10 cellular contexts compared by ENCODE assay signal in the genomic region with DNA sequence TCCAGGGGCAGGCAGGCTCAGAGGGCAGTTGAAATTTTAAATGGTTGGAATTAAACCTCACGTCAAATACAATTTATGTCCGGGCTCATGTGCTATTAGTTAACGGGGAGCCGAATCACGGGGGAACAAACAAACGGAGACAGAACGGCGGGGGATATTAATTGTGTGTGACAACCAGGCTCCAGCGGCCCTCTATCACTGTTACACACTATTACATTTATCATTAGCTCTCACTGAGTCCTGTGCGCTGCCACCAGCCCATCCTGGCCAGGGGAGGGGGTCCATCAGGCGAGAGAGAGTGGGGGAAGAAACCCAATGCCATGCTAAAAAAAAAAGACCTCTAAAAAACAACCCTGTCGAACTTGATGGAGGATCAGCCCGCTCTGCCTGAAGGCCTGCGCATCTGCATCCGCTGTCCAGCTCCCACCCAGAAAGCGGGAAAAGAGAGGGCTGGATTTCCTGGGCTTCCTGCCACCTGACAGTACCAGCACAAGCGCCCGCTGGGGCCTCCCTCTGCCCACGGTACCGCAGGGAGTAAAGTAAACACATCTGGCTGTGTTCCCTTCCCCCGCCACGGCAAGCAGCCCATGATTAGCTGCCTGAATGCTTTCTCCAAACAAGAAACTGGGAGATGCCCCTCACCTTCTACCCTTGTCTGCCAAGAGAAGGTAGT. TPM values are rescaled to one million over a fixed set of nuclear protein-coding genes. Genes with fewer than 3 reads are reported as not detected.
DNase-seq lines count a peak whose midpoint lies in the region; ATAC-seq and TF ChIP-seq lines count a peak whose summit lies in the region.
"Had no signal": no experiment of that assay in that cellular context is flagged by ENCODE, and none has a peak within 500 bp of the region (broad histone marks: within the 10 kb centered on the region; RNA-seq: fewer than 3 reads in every experiment).

No MANE protein-coding gene starts in this region.

- H3K4me1 ChIP-seq in HUES48 (ENCODE audit: control insufficient read depth, insufficient read depth, low read length) = peaks cover 26% of the 10 kb centered on the region
- H3K4me1 ChIP-seq in rectal smooth muscle tissue (ENCODE audit: control insufficient read depth, insufficient read depth, low read length) = peaks cover 3% of the 10 kb centered on the region

- ATAC-seq in activated naive CD4-positive, alpha-beta T cell treated with anti-CD3 and anti-CD28 coated beads, Interleukin-2, amount 50 U/mL, for 72 hours = no peak
- no peak for ATAC-seq in activated CD8-positive, alpha-beta T cell treated with anti-CD3 and anti-CD28 coated beads, Interleukin-2, amount 10 ng/mL, durations not matched to agents 7 days and 5 days
- ATAC-seq in HG03354 (IDR thresholded peaks at IDR 0.05; ENCODE audit: poor library complexity, severe bottlenecking, unreplicated experiment) = no peak

- H3K27ac ChIP-seq in HUES48 (ENCODE audit: low read depth, low read length) (peak overlapping the region; percentile 50), dorsolateral prefrontal cortex (peak overlapping the region in 43 of 59 donors; percentile 0 to 79 (median 53)), rectal smooth muscle tissue (ENCODE audit: low read depth, low read length) (peak overlapping the region; percentile 18)

- intact Hi-C loops in dorsolateral prefrontal cortex (cut with DNase I) (no loop called here), posterior vena cava (cut with DNase I) (loop anchor here in 1 of 2 donors (1.0 kb wide), 1 partner anchor 22 kb away; no protein-coding TSS in a partner anchor)

- H3K9ac ChIP-seq in HUES48 (ENCODE audit: low read depth, low read length) (no peak overlapping the region), rectal smooth muscle tissue (ENCODE audit: low read length) (no peak overlapping the region)

- H3K9me3 ChIP-seq in HUES48 (ENCODE audit: control insufficient read depth, insufficient read depth, low read length) = no peaks in the 10 kb centered on the region

- no peak overlapping the region for H3K4me3 Mint-ChIP-seq in activated CD8-positive, alpha-beta T cell treated with anti-CD3 and anti-CD28 coated beads, Interleukin-2, amount 10 ng/mL, durations not matched to agents 7 days and 5 days
- H3K4me3 Mint-ChIP-seq: activated T-helper 1 cell treated with anti-CD3 and anti-CD28 coated beads, Interleukin-12 subunit alpha, Interleukin-12 subunit beta, Interleukin-2, Interleukin-4 antibody, amounts not matched to agents 30 ng/mL and 10 ng/mL and 1 ng/mL, durations not matched to agents 14 hours and 24 hours and 36 hours had no signal

- no peaks in the 10 kb centered on the region for H3K36me3 Mint-ChIP-seq in activated naive CD4-positive, alpha-beta T cell treated with anti-CD3 and anti-CD28 coated beads, Interleukin-2, amount 50 U/mL, for 72 hours
- H3K36me3 Mint-ChIP-seq in activated CD8-positive, alpha-beta T cell treated with anti-CD3 and anti-CD28 coated beads, Interleukin-2, amount 10 ng/mL, durations not matched to agents 7 days and 5 days (ENCODE audit: low read depth) = peaks cover 8% of the 10 kb centered on the region

- H3K4me3 ChIP-seq in HUES48 (ENCODE audit: low read depth, low read length) (no peak overlapping the region), dorsolateral prefrontal cortex (no peak overlapping the region), rectal smooth muscle tissue (ENCODE audit: low read length) (no peak overlapping the region)

- H3K27me3 ChIP-seq in HUES48 (ENCODE audit: control insufficient read depth, insufficient read depth, low read length) = no peaks in the 10 kb centered on the region
- no peaks in the 10 kb centered on the region for H3K27me3 ChIP-seq in dorsolateral prefrontal cortex
- H3K27me3 ChIP-seq in rectal smooth muscle tissue (ENCODE audit: control insufficient read depth, insufficient read depth, low read length) = no peaks in the 10 kb centered on the region

- POLR2A ChIA-PET in activated CD8-positive, alpha-beta T cell treated with anti-CD3 and anti-CD28 coated beads, Interleukin-2, amount 10 ng/mL, durations not matched to agents 7 days and 5 days (lab: Charles Lee) = no interaction called here

- no peak for TF ChIP-seq CTCF in dorsolateral prefrontal cortex (IDR thresholded peaks at IDR 0.05 in 54 of 56, conservative IDR thresholded peaks at IDR 0.05 in 2 of 56; ENCODE audit: low read depth in 1 of 56, partially characterized antibody in 56 of 56)

- DNase-seq in NCI-H2227 treated with DMSO at 0.1 percent for 48 hours (lab: John Stamatoyannopoulos, UW) (peak; percentile 72), dorsolateral prefrontal cortex (peak in 6 of 10 donors; percentile 39 to 66 (median 54)), posterior vena cava (ENCODE audit: low spot score) (no peak)
- DNase-seq in activated naive CD4-positive, alpha-beta T cell treated with anti-CD3 and anti-CD28 coated beads, Interleukin-2, amount 50 U/mL, for 72 hours (ENCODE audit: low spot score in 2 of 2) = no peak
- DNase-seq in activated CD8-positive, alpha-beta T cell treated with anti-CD3 and anti-CD28 coated beads, Interleukin-2, amount 10 ng/mL, durations not matched to agents 7 days and 5 days = no peak
- DNase-seq: effector CD8-positive, alpha-beta T cell had no signal

- peaks cover 19% of the 10 kb centered on the region; the same call in 1 of the 2 replicates for H3K36me3 ChIP-seq in HUES48 (ENCODE audit: control insufficient read depth, insufficient read depth, low read length)
- H3K36me3 ChIP-seq in rectal smooth muscle tissue (ENCODE audit: control insufficient read depth, insufficient read depth, low read length) = peaks cover 42% of the 10 kb centered on the region

- H3K27me3 Mint-ChIP-seq in activated CD8-positive, alpha-beta T cell treated with anti-CD3 and anti-CD28 coated beads, Interleukin-2, amount 10 ng/mL, durations not matched to agents 7 days and 5 days (ENCODE audit: low read depth) = no peaks in the 10 kb centered on the region

- CTCF ChIA-PET in activated CD8-positive, alpha-beta T cell treated with anti-CD3 and anti-CD28 coated beads, Interleukin-2, amount 10 ng/mL, durations not matched to agents 7 days and 5 days (lab: Charles Lee) = no interaction called here

- H3K9me3 Mint-ChIP-seq in activated naive CD4-positive, alpha-beta T cell treated with anti-CD3 and anti-CD28 coated beads, Interleukin-2, amount 50 U/mL, for 72 hours = no peaks in the 10 kb centered on the region
- no peaks in the 10 kb centered on the region for H3K9me3 Mint-ChIP-seq in activated CD8-positive, alpha-beta T cell treated with anti-CD3 and anti-CD28 coated beads, Interleukin-2, amount 10 ng/mL, durations not matched to agents 7 days and 5 days (ENCODE audit: insufficient read depth)
- H3K9me3 Mint-ChIP-seq: activated T-helper 1 cell treated with anti-CD3 and anti-CD28 coated beads, Interleukin-12 subunit alpha, Interleukin-12 subunit beta, Interleukin-2, Interleukin-4 antibody, amounts not matched to agents 30 ng/mL and 10 ng/mL and 1 ng/mL, durations not matched to agents 14 hours and 24 hours and 36 hours had no signal

- peak overlapping the region in 1 of 2 donors; percentile 10 for H3K27ac Mint-ChIP-seq in activated naive CD4-positive, alpha-beta T cell treated with anti-CD3 and anti-CD28 coated beads, Interleukin-2, amount 50 U/mL, for 72 hours
- H3K27ac Mint-ChIP-seq in activated CD8-positive, alpha-beta T cell treated with anti-CD3 and anti-CD28 coated beads, Interleukin-2, amount 10 ng/mL, durations not matched to agents 7 days and 5 days = no peak overlapping the region
- H3K27ac Mint-ChIP-seq: activated T-helper 1 cell treated with anti-CD3 and anti-CD28 coated beads, Interleukin-12 subunit alpha, Interleukin-12 subunit beta, Interleukin-2, Interleukin-4 antibody, amounts not matched to agents 30 ng/mL and 10 ng/mL and 1 ng/mL, durations not matched to agents 14 hours and 24 hours and 36 hours had no signal

- H3K4me1 Mint-ChIP-seq in activated CD8-positive, alpha-beta T cell treated with anti-CD3 and anti-CD28 coated beads, Interleukin-2, amount 10 ng/mL, durations not matched to agents 7 days and 5 days (ENCODE audit: low read depth) = no peaks in the 10 kb centered on the region

RNA-seq across cellular contexts. Expression of gene PIPOX, which starts 41.7 kb away (rescaled TPM):
- total RNA-seq in dorsolateral prefrontal cortex (10 to 100 TPM in 67 of 120 experiments, 1 to 10 TPM in 53; 3.8 to 24.7 (median 10.6) TPM), posterior vena cava (1 to 10 TPM; 1.2 to 2.1 TPM)
- total RNA-seq in activated naive CD4-positive, alpha-beta T cell treated with anti-CD3 and anti-CD28 coated beads, Interleukin-2, amount 50 U/mL, for 72 hours = 1 to 10 TPM; 3.0 to 8.8 TPM
- 1 to 10 TPM in 1 of 2 experiments, under 1 TPM in 1; 0.53 to 1.5 TPM for total RNA-seq in activated CD8-positive, alpha-beta T cell treated with anti-CD3 and anti-CD28 coated beads, Interleukin-2, amount 10 ng/mL, durations not matched to agents 7 days and 5 days

Comparison
In these comparisons a context has a peak if more than half of its experiments do, and no peak if none do; other contexts are left out.
1. DNase-seq: peak in NCI-H2227 treated with DMSO at 0.1 percent for 48 hours (single experiment) and dorsolateral prefrontal cortex (6 of 10); none in activated naive CD4-positive, alpha-beta T cell treated with anti-CD3 and anti-CD28 coated beads, Interleukin-2, amount 50 U/mL, for 72 hours (0 of 2), activated CD8-positive, alpha-beta T cell treated with anti-CD3 and anti-CD28 coated beads, Interleukin-2, amount 10 ng/mL, durations not matched to agents 7 days and 5 days (single experiment) and posterior vena cava (single experiment).
2. Peak in every context shown above with its lines, with median percentiles within 50 percentile points of each other: H3K27ac ChIP-seq.